Comparison of ENCODE assay signal across 1 cellular context in the genomic region with DNA sequence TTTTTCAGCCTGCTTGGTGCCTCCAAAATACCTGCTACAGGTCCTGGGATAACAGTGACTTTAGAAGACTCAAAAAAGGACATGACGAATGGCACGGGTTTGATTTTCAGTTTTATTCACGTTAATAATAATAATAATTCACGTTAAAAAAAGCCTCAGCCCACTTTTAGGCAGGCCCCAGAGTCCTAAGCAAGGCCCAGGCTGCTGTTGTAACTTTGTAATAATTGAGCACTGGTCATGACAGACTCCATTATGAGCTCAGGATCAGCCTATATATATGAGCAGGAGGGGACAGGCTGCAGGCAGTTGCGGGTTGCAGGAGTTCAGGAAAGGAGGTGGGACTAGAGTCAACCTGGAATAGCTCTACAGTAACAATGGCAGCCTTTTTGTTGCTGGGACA.
TF ChIP-seq lines count a peak whose summit lies in the region.

A gene with protein sequence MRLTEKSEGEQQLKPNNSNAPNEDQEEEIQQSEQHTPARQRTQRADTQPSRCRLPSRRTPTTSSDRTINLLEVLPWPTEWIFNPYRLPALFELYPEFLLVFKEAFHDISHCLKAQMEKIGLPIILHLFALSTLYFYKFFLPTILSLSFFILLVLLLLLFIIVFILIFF (plus strand): TSS at position 301 of the 400 bp plus-strand sequence. CDS start 1,350 bp downstream, outside the sequence.

TF ChIP-seq in H1, 55 proteins besides CTCF, POLR2A, EP300 and RAD21:
- TF ChIP-seq KDM5A (IDR thresholded peaks at IDR 0.05; ENCODE audit: low read length) (no peak), RXRA (IDR thresholded peaks at IDR 0.05; ENCODE audit: insufficient read depth, low read depth, low read length) (no peak), NRF1 (IDR thresholded peaks at IDR 0.05; ENCODE audit: low read depth, low read length) (no peak), NANOG (IDR thresholded peaks at IDR 0.05; ENCODE audit: insufficient read depth, low read depth, low read length, poor library complexity, severe bottlenecking) (no peak), KDM4A (IDR thresholded peaks at IDR 0.05; ENCODE audit: low read depth, low read length, severe bottlenecking) (no peak), SIRT6 (IDR thresholded peaks at IDR 0.05; ENCODE audit: low read length) (no peak), SP4 (IDR thresholded peaks at IDR 0.05; ENCODE audit: low read length) (no peak), TBP (IDR thresholded peaks at IDR 0.05; ENCODE audit: low read depth, low read length) (no peak), YY1 (IDR thresholded peaks at IDR 0.05; ENCODE audit: low read depth, low read length) (no peak), SIX5 (IDR thresholded peaks at IDR 0.05; ENCODE audit: low read depth, low read length) (no peak), TEAD4 (IDR thresholded peaks at IDR 0.05; ENCODE audit: low read depth, low read length) (no peak), GTF2F1 (IDR thresholded peaks at IDR 0.05; ENCODE audit: borderline replicate concordance, low read depth, low read length) (no peak), POU5F1 (IDR thresholded peaks at IDR 0.05; ENCODE audit: low read depth, low read length) (no peak), JUND (IDR thresholded peaks at IDR 0.05; ENCODE audit: low read length) (no peak), GABPA (IDR thresholded peaks at IDR 0.05; ENCODE audit: borderline replicate concordance, insufficient read depth, low read length) (no peak), SP2 (IDR thresholded peaks at IDR 0.05; ENCODE audit: low read length) (no peak)
- TF ChIP-seq, protein P1, sequence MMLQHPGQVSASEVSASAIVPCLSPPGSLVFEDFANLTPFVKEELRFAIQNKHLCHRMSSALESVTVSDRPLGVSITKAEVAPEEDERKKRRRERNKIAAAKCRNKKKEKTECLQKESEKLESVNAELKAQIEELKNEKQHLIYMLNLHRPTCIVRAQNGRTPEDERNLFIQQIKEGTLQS (IDR thresholded peaks at IDR 0.05; ENCODE audit: insufficient read depth, low read depth, low read length): no peak
- TF ChIP-seq, protein P2, sequence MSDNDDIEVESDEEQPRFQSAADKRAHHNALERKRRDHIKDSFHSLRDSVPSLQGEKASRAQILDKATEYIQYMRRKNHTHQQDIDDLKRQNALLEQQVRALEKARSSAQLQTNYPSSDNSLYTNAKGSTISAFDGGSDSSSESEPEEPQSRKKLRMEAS (IDR thresholded peaks at IDR 0.05): no peak
- TF ChIP-seq, protein P3, sequence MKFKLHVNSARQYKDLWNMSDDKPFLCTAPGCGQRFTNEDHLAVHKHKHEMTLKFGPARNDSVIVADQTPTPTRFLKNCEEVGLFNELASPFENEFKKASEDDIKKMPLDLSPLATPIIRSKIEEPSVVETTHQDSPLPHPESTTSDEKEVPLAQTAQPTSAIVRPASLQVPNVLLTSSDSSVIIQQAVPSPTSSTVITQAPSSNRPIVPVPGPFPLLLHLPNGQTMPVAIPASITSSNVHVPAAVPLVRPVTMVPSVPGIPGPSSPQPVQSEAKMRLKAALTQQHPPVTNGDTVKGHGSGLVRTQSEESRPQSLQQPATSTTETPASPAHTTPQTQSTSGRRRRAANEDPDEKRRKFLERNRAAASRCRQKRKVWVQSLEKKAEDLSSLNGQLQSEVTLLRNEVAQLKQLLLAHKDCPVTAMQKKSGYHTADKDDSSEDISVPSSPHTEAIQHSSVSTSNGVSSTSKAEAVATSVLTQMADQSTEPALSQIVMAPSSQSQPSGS (IDR thresholded peaks at IDR 0.05; ENCODE audit: low read length): no peak
- TF ChIP-seq, protein P4, sequence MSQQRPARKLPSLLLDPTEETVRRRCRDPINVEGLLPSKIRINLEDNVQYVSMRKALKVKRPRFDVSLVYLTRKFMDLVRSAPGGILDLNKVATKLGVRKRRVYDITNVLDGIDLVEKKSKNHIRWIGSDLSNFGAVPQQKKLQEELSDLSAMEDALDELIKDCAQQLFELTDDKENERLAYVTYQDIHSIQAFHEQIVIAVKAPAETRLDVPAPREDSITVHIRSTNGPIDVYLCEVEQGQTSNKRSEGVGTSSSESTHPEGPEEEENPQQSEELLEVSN (IDR thresholded peaks at IDR 0.05): no peak
TF ChIP-seq in H1: peak in this region for 0.
